In genomic region chr12:526089-526488, GRCh38 we compare ENCODE assay signal across 18 cellular contexts.
"Had no signal": no experiment of that assay in that cellular context is flagged by ENCODE, and none has a peak within 500 bp of the region (broad histone marks: within the 10 kb centered on the region; RNA-seq: fewer than 3 reads in every experiment).

No MANE protein-coding gene starts in this region.

- H3K4me3 ChIP-seq: breast epithelium, esophagus muscularis mucosa, sigmoid colon, suprapubic skin had no signal

- ATAC-seq: activated CD8-positive, alpha-beta memory T cell treated with anti-CD3 and anti-CD28 coated beads, Interleukin-2, amount 10 ng/mL, durations not matched to agents 7 days and 5 days; activated T-cell treated with anti-CD3 and anti-CD28 coated beads, Interleukin-2, amount 50 U/mL, for 72 hours; naive thymus-derived CD8-positive, alpha-beta T cell; stimulated activated naive CD8-positive, alpha-beta T cell treated with anti-CD3 and anti-CD28 coated beads, Interleukin-15, Interleukin-2, amounts not matched to agents 100 U/mL and 50 U/mL, for 24 hours had no signal

- H3K4me3 Mint-ChIP-seq: activated CD8-positive, alpha-beta memory T cell treated with anti-CD3 and anti-CD28 coated beads, Interleukin-2, amount 10 ng/mL, durations not matched to agents 7 days and 5 days; activated naive CD8-positive, alpha-beta T cell treated with anti-CD3 and anti-CD28 coated beads, Interleukin-2, amount 10 ng/mL, durations not matched to agents 7 days and 5 days; activated T-cell treated with anti-CD3 and anti-CD28 coated beads, Interleukin-2, amount 50 U/mL, for 72 hours; naive thymus-derived CD8-positive, alpha-beta T cell; type B pancreatic cell had no signal

- H3K4me1 ChIP-seq: breast epithelium, sigmoid colon had no signal

- H3K9me3 ChIP-seq: breast epithelium, esophagus muscularis mucosa, sigmoid colon, suprapubic skin had no signal

- H3K27me3 ChIP-seq: breast epithelium, suprapubic skin had no signal

- DNase-seq: activated CD4-positive, alpha-beta T cell treated with anti-CD3 and anti-CD28 coated beads for 1 hour; activated CD4-positive, alpha-beta T cell treated with anti-CD3 and anti-CD28 coated beads, Interleukin-2, amount 50 U/mL, for 48 hours; activated CD8-positive, alpha-beta memory T cell treated with anti-CD3 and anti-CD28 coated beads, Interleukin-2, amount 10 ng/mL, durations not matched to agents 7 days and 5 days; activated gamma-delta T cell treated with Interleukin-2 at 50 U/mL for 16 hours; activated naive CD8-positive, alpha-beta T cell treated with anti-CD3 and anti-CD28 coated beads, Interleukin-2, amount 10 ng/mL, durations not matched to agents 7 days and 5 days; activated T-cell treated with anti-CD3 and anti-CD28 coated beads, Interleukin-2, amount 50 U/mL, for 72 hours; anterior cingulate cortex; naive thymus-derived CD8-positive, alpha-beta T cell; occipital lobe; sigmoid colon; stimulated activated CD4-positive, alpha-beta T cell treated with anti-CD3 and anti-CD28 coated beads, Interleukin-12 subunit alpha, Interleukin-12 subunit beta, amount 100 ng/mL, for 4 hours; stimulated activated CD4-positive, alpha-beta T cell treated with anti-CD3 and anti-CD28 coated beads, Interleukin-2, amount 100 ng/mL, for 48 hours; stimulated activated naive CD8-positive, alpha-beta T cell treated with anti-CD3 and anti-CD28 coated beads, Interleukin-15, Interleukin-2, amounts not matched to agents 100 U/mL and 50 U/mL, for 24 hours; T-helper 9 cell had no signal

- H3K36me3 ChIP-seq: breast epithelium, esophagus muscularis mucosa, sigmoid colon, suprapubic skin had no signal

- H3K9me3 Mint-ChIP-seq: activated T-cell treated with anti-CD3 and anti-CD28 coated beads, Interleukin-2, amount 50 U/mL, for 72 hours had no signal

- H3K27me3 Mint-ChIP-seq: activated CD8-positive, alpha-beta memory T cell treated with anti-CD3 and anti-CD28 coated beads, Interleukin-2, amount 10 ng/mL, durations not matched to agents 7 days and 5 days had no signal

- H3K4me1 Mint-ChIP-seq: activated CD8-positive, alpha-beta memory T cell treated with anti-CD3 and anti-CD28 coated beads, Interleukin-2, amount 10 ng/mL, durations not matched to agents 7 days and 5 days; naive thymus-derived CD8-positive, alpha-beta T cell had no signal

- H3K27ac ChIP-seq: breast epithelium, esophagus muscularis mucosa, sigmoid colon had no signal

- H3K27ac Mint-ChIP-seq: activated CD8-positive, alpha-beta memory T cell treated with anti-CD3 and anti-CD28 coated beads, Interleukin-2, amount 10 ng/mL, durations not matched to agents 7 days and 5 days; activated naive CD8-positive, alpha-beta T cell treated with anti-CD3 and anti-CD28 coated beads, Interleukin-2, amount 10 ng/mL, durations not matched to agents 7 days and 5 days; activated T-cell treated with anti-CD3 and anti-CD28 coated beads, Interleukin-2, amount 50 U/mL, for 72 hours; naive thymus-derived CD8-positive, alpha-beta T cell; type B pancreatic cell had no signal

- H3K36me3 Mint-ChIP-seq: activated CD8-positive, alpha-beta memory T cell treated with anti-CD3 and anti-CD28 coated beads, Interleukin-2, amount 10 ng/mL, durations not matched to agents 7 days and 5 days; activated naive CD8-positive, alpha-beta T cell treated with anti-CD3 and anti-CD28 coated beads, Interleukin-2, amount 10 ng/mL, durations not matched to agents 7 days and 5 days; naive thymus-derived CD8-positive, alpha-beta T cell had no signal
